ENCODE assay signal across 1 cellular context in genomic region chr13:75455962-75456361, GRCh38.
A peak's percentile ranks its signal among the peaks of the same experiment; 100 is the strongest.
TF ChIP-seq lines count a peak whose summit lies in the region.

No MANE protein-coding gene starts in this region.

TF ChIP-seq in HepG2, 621 proteins besides CTCF, POLR2A, EP300 and RAD21:
- TF ChIP-seq RFX3 (CRISPR knock-in tag; IDR thresholded peaks at IDR 0.05) (no peak), MAFK (conservative IDR thresholded peaks at IDR 0.05 in 1 of 2, IDR thresholded peaks at IDR 0.05 in 1 of 2; ENCODE audit: low read length in 2 of 2) (peak; percentile 47 to 57), ZNF616 (CRISPR knock-in tag; IDR thresholded peaks at IDR 0.05; ENCODE audit: low read depth) (no peak), MAFF (IDR thresholded peaks at IDR 0.05; ENCODE audit: low read depth, low read length) (peak; percentile 39; the same call in 1 of the 2 replicates), CCDC6 (CRISPR knock-in tag; IDR thresholded peaks at IDR 0.05) (no peak)
TF ChIP-seq in HepG2: peak in this region for 2.
